ENCODE assay signal across 8 cellular contexts in genomic region chr6:141326426-141326825, GRCh38.
DNase-seq lines count a peak whose midpoint lies in the region; ATAC-seq and TF ChIP-seq lines count a peak whose summit lies in the region.

No MANE protein-coding gene starts in this region.

- H3K4me1 ChIP-seq in effector memory CD4-positive, alpha-beta T cell (ENCODE audit: control insufficient read depth, insufficient read depth, low read length, poor library complexity, severe bottlenecking) = no peaks in the 10 kb centered on the region
- no peaks in the 10 kb centered on the region for H3K4me1 ChIP-seq in psoas muscle
- H3K4me1 ChIP-seq in spleen = no peaks in the 10 kb centered on the region

- H3K9me3 ChIP-seq in effector memory CD4-positive, alpha-beta T cell (ENCODE audit: control insufficient read depth, low read length) = no peaks in the 10 kb centered on the region
- H3K9me3 ChIP-seq in psoas muscle (no peaks in the 10 kb centered on the region), spleen (no peaks in the 10 kb centered on the region)

- peak overlapping the region; percentile 9 for H3K4me3 ChIP-seq in effector memory CD4-positive, alpha-beta T cell (ENCODE audit: insufficient read depth, low read depth, low read length, poor library complexity, severe bottlenecking)
- peak overlapping the region; percentile 28 for H3K4me3 ChIP-seq in psoas muscle
- H3K4me3 ChIP-seq in spleen = peak overlapping the region in 1 of 8 donors; percentile 36

- no peak for TF ChIP-seq POLR2A in spleen (IDR thresholded peaks at IDR 0.05)

- H3K36me3 ChIP-seq in effector memory CD4-positive, alpha-beta T cell (ENCODE audit: control insufficient read depth, insufficient read depth, low read length) = no peaks in the 10 kb centered on the region
- H3K36me3 ChIP-seq in psoas muscle (ENCODE audit: insufficient read depth in 1 of 2, low read depth in 1 of 2) (no peaks in the 10 kb centered on the region), spleen (no peaks in the 10 kb centered on the region)

- no peak for TF ChIP-seq CTCF in psoas muscle (IDR thresholded peaks at IDR 0.05)
- TF ChIP-seq CTCF in spleen (IDR thresholded peaks at IDR 0.05 in 8 of 11, conservative IDR thresholded peaks at IDR 0.05 in 3 of 11) = no peak

- H3K27me3 ChIP-seq in effector memory CD4-positive, alpha-beta T cell (replicated peaks; ENCODE audit: control insufficient read depth, insufficient read depth, low read length, poor library complexity, severe bottlenecking) = no peaks in the 10 kb centered on the region
- H3K27me3 ChIP-seq in psoas muscle (ENCODE audit: insufficient read depth in 3 of 3, low read length in 2 of 3) (no peaks in the 10 kb centered on the region), spleen (replicated peaks in 1 of 7) (no peaks in the 10 kb centered on the region)

- no peak overlapping the region for H3K27ac ChIP-seq in effector memory CD4-positive, alpha-beta T cell (ENCODE audit: insufficient read depth, low read length, poor library complexity, severe bottlenecking)
- H3K27ac ChIP-seq in psoas muscle (no peak overlapping the region), spleen (no peak overlapping the region)

- WGBS in psoas muscle, 3 donors = 27 to 43% (median 35%) methylated on average over 5 of the region's 5 CpGs
- 41 to 73% (median 66%) methylated on average over 5 of the region's 5 CpGs for WGBS in spleen, 5 donors

- intact Hi-C loops in psoas muscle (cut with DNase I) = no loop called here
- intact Hi-C loops in spleen (cut with DNase I; ENCODE audit: low total_unique reads) = no loop called here

- peak; percentile 86 for DNase-seq in AG20443 (ENCODE audit: low spot score)
- DNase-seq in T-helper 1 cell = peak in 3 of 5 donors; percentile 7 to 52 (median 10)
- peak in 2 of 3 donors; percentile 8 to 35 for DNase-seq in effector memory CD4-positive, alpha-beta T cell
- DNase-seq in psoas muscle = peak in 1 of 2 donors; percentile 6
- no peak for DNase-seq in NOMO-1 treated with DMSO at 0.1 percent for 48 hours (lab: John Stamatoyannopoulos, UW; ENCODE audit: unreplicated experiment)
- DNase-seq in spleen = no peak
- DNase-seq in NOMO-1 (lab: John Stamatoyannopoulos, UW; ENCODE audit: unreplicated experiment in 2 of 2) = no peak

- ATAC-seq in HG02588 (IDR thresholded peaks at IDR 0.05; ENCODE audit: unreplicated experiment) (peak; percentile 66), psoas muscle (peak; percentile 75 to 93 (median 88))

Comparison
In these comparisons a context has a peak if more than half of its experiments do, and no peak if none do; other contexts are left out.
1. DNase-seq: peak in AG20443 (single experiment), T-helper 1 cell (3 of 5) and effector memory CD4-positive, alpha-beta T cell (2 of 3); none in NOMO-1 treated with DMSO at 0.1 percent for 48 hours (single experiment), spleen (single experiment) and NOMO-1 (0 of 2).